Comparison of ENCODE assay signal across 17 cellular contexts in the genomic region with DNA sequence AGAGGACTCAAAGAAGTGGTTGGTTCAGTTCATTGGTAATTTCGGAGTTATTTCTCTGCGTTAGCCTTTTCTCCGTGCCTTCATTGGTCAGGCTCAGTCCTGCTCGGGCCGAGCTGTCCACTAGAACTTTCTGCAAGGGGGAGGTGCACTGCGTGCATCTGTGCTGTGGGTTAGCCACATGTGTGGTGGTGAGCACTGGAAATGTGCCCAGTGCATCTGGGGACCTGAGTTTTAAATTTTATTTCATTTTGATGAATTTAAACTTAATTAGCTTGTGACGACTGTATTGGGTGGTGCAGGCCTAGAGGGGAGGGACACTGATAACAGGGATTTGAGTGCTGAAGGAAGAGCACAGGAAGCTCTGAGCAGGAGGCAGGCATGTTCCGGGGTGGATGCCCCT. TPM values are rescaled to one million over a fixed set of nuclear protein-coding genes. Genes with fewer than 3 reads are reported as not detected.
"Had no signal": no experiment of that assay in that cellular context is flagged by ENCODE, and none has a peak within 500 bp of the region (broad histone marks: within the 10 kb centered on the region; RNA-seq: fewer than 3 reads in every experiment).

No MANE protein-coding gene starts in this region.

- ATAC-seq: activated naive CD8-positive, alpha-beta T cell treated with anti-CD3 and anti-CD28 coated beads, Interleukin-2, amount 50 U/mL, for 24 hours; gastrocnemius medialis; left cardiac atrium; lower lobe of right lung had no signal

- H3K4me3 Mint-ChIP-seq: activated B cell treated with CpG ODN at 0.5 μM for 24 hours; activated CD4-positive, alpha-beta T cell treated with anti-CD3 and anti-CD28 coated beads, Interleukin-2, amount 10 ng/mL, durations not matched to agents 24 days and 14 days; activated naive CD8-positive, alpha-beta T cell treated with anti-CD3 and anti-CD28 coated beads, Interleukin-2, amount 50 U/mL, for 24 hours; mesothelial cell of epicardium; T-helper 2 cell treated with Interferon-gamma antibody and Interleukin-4, amounts not matched to agents 5 μg/mL and 100 μg/mL, for 36 hours; type B pancreatic cell had no signal

- DNase-seq: activated B cell treated with CpG ODN at 0.5 μM for 24 hours; activated CD4-positive, alpha-beta T cell treated with anti-CD3 and anti-CD28 coated beads, Interleukin-2, amount 10 ng/mL, durations not matched to agents 24 days and 14 days; activated CD8-positive, alpha-beta memory T cell treated with anti-CD3 and anti-CD28 coated beads for 24 hours; activated naive CD8-positive, alpha-beta T cell treated with anti-CD3 and anti-CD28 coated beads, Interleukin-2, amount 50 U/mL, for 24 hours; aorta; erythroblast; gastrocnemius medialis; left cardiac atrium; lower lobe of right lung; SIG-M5; stimulated activated naive CD4-positive, alpha-beta T cell treated with Interleukin-2 at 50 U/mL for 16 hours had no signal

- H3K9me3 Mint-ChIP-seq: activated B cell treated with CpG ODN at 0.5 μM for 24 hours; activated CD4-positive, alpha-beta T cell treated with anti-CD3 and anti-CD28 coated beads, Interleukin-2, amount 10 ng/mL, durations not matched to agents 24 days and 14 days; activated naive CD8-positive, alpha-beta T cell treated with anti-CD3 and anti-CD28 coated beads, Interleukin-2, amount 50 U/mL, for 24 hours; mesothelial cell of epicardium; T-helper 2 cell treated with Interferon-gamma antibody and Interleukin-4, amounts not matched to agents 5 μg/mL and 100 μg/mL, for 36 hours; type B pancreatic cell had no signal

- H3K4me1 Mint-ChIP-seq: activated B cell treated with CpG ODN at 0.5 μM for 24 hours, mesothelial cell of epicardium had no signal

- H3K27ac Mint-ChIP-seq: mesothelial cell of epicardium; T-helper 2 cell treated with Interferon-gamma antibody and Interleukin-4, amounts not matched to agents 5 μg/mL and 100 μg/mL, for 36 hours; type B pancreatic cell had no signal

- H3K27me3 Mint-ChIP-seq: activated B cell treated with CpG ODN at 0.5 μM for 24 hours; activated CD4-positive, alpha-beta T cell treated with anti-CD3 and anti-CD28 coated beads, Interleukin-2, amount 10 ng/mL, durations not matched to agents 24 days and 14 days; activated naive CD8-positive, alpha-beta T cell treated with anti-CD3 and anti-CD28 coated beads, Interleukin-2, amount 50 U/mL, for 24 hours; type B pancreatic cell had no signal

RNA-seq across cellular contexts. Expression of a gene that starts 30.4 kb away (rescaled TPM):
- total RNA-seq: activated B cell treated with CpG ODN at 0.5 μM for 24 hours; activated CD4-positive, alpha-beta T cell treated with anti-CD3 and anti-CD28 coated beads, Interleukin-2, amount 10 ng/mL, durations not matched to agents 24 days and 14 days; cerebellum; dermis microvascular lymphatic vessel endothelial cell; temporal lobe had no signal
